ENCODE assay signal across 15 cellular contexts in genomic region chr4:176744091-176744490, GRCh38. TPM values are rescaled to one million over a fixed set of nuclear protein-coding genes. Genes with fewer than 3 reads are reported as not detected.
DNase-seq lines count a peak whose midpoint lies in the region; ATAC-seq and TF ChIP-seq lines count a peak whose summit lies in the region.
"Had no signal": no experiment of that assay in that cellular context is flagged by ENCODE, and none has a peak within 500 bp of the region (broad histone marks: within the 10 kb centered on the region; RNA-seq: fewer than 3 reads in every experiment).

No MANE protein-coding gene starts in this region.

- ATAC-seq in IMR-90 (ENCODE audit: low read depth): peak; percentile 73

- H4K8ac ChIP-seq in IMR-90 (ENCODE audit: low read depth in 2 of 2, low read length in 2 of 2): peak overlapping the region in 1 of 2 experiments; percentile 84; a peak in 3 of 4 replicates

- H3K56ac ChIP-seq in IMR-90 (ENCODE audit: extremely low read depth, insufficient read depth, low read length): no peak overlapping the region

- H3K36me3 ChIP-seq in GM23248 (ENCODE audit: low read depth) (peaks cover 6% of the 10 kb centered on the region; the same call in 1 of the 2 replicates), IMR-90 (ENCODE audit: control insufficient read depth, insufficient read depth, low read length) (no peaks in the 10 kb centered on the region), fibroblast of lung (ENCODE audit: control insufficient read depth, insufficient read depth, low read length) (no peaks in the 10 kb centered on the region)
- H3K36me3 ChIP-seq: BLaER1 had no signal

- peaks cover 63% of the 10 kb centered on the region for H3F3A ChIP-seq in GM23248 (ENCODE audit: insufficient read depth)

- intact Hi-C loops in IMR-90 (cut with micrococcal nuclease): no loop called here

- TF ChIP-seq CTCF in IMR-90 (conservative IDR thresholded peaks at IDR 0.05; ENCODE audit: low read depth, low read length) (no peak), fibroblast of lung (conservative IDR thresholded peaks at IDR 0.05 in 1 of 2, IDR thresholded peaks at IDR 0.05 in 1 of 2; ENCODE audit: low read depth in 1 of 2, low read length in 2 of 2) (no peak)

- POLR2A ChIA-PET in IMR-90 (lab: Charles Lee; ENCODE audit: unreplicated experiment) (no interaction called here), HEK293T (lab: Yijun Ruan, JAX) (no interaction called here)

- CTCF ChIA-PET in IMR-90 (lab: Yijun Ruan, JAX): no interaction called here
- CTCF ChIA-PET in HEK293T (lab: Yijun Ruan, JAX): no interaction called here

- peak overlapping the region; percentile 70; the same call in 1 of the 2 replicates for H4K91ac ChIP-seq in IMR-90 (ENCODE audit: insufficient read depth, low read depth, low read length)

- H2AK9ac ChIP-seq in IMR-90 (replicated peaks; ENCODE audit: low read depth, low read length, poor library complexity): no peak overlapping the region

- BruUV-seq in IMR-90 (replicated peaks; lab: Mats Ljungman, UMichigan): no TSS peak

- H2BK120ac ChIP-seq in IMR-90 (ENCODE audit: low read depth, low read length): peak overlapping the region; percentile 79

- peaks cover 51% of the 10 kb centered on the region for H3K4me1 ChIP-seq in GM23248 (ENCODE audit: insufficient read depth)
- peaks cover 15% of the 10 kb centered on the region for H3K4me1 ChIP-seq in IMR-90 (ENCODE audit: control insufficient read depth, insufficient read depth, low read length)
- no peaks in the 10 kb centered on the region for H3K4me1 ChIP-seq in fibroblast of lung (ENCODE audit: control insufficient read depth, extremely low read depth, insufficient read depth, low read length)

- peak overlapping the region; percentile 2; the same call in 1 of the 2 replicates for H3K27ac ChIP-seq in GM23248
- H3K27ac ChIP-seq in IMR-90 (ENCODE audit: insufficient read depth, low read length): no peak overlapping the region; the same call in 1 of the 2 replicates
- peak overlapping the region; percentile 20 for H3K27ac ChIP-seq in fibroblast of lung (ENCODE audit: insufficient read depth, low read length)
- H3K27ac ChIP-seq: BLaER1 had no signal

- no peak overlapping the region for H2AK5ac ChIP-seq in IMR-90 (ENCODE audit: low read depth, low read length)

- H3K9ac ChIP-seq in GM23248 (no peak overlapping the region), IMR-90 (ENCODE audit: low read depth, low read length) (no peak overlapping the region), fibroblast of lung (ENCODE audit: insufficient read depth, low read length) (no peak overlapping the region)
- H3K9ac ChIP-seq: BLaER1 had no signal

- in situ Hi-C loops in GM23248 (cut with MboI) (no loop called here), IMR-90 (cut with MboI; ENCODE audit: low sequenced_read_pairs) (no loop called here)

- H3K9me1 ChIP-seq in IMR-90 (ENCODE audit: insufficient read depth, low read length): peaks cover 20% of the 10 kb centered on the region

- no peak for TF ChIP-seq POLR2A in IMR-90 (IDR thresholded peaks at IDR 0.05; ENCODE audit: low read depth, low read length)

- dilution Hi-C loops in IMR-90 (cut with HindIII; ENCODE audit: low sequenced_read_pairs, unreplicated experiment): no loop called here

- no peak overlapping the region for H2AFZ ChIP-seq in GM23248
- H2AFZ ChIP-seq in IMR-90 (replicated peaks; ENCODE audit: low read length, poor library complexity): no peak overlapping the region
- H2AFZ ChIP-seq in fibroblast of lung (ENCODE audit: low read length): no peak overlapping the region

- H3K79me2 ChIP-seq in GM23248 (ENCODE audit: insufficient read depth) (peaks cover 98% of the 10 kb centered on the region), fibroblast of lung (ENCODE audit: control insufficient read depth, insufficient read depth, low read length) (peaks cover 90% of the 10 kb centered on the region)

- peaks cover 5 to 32% of the 10 kb centered on the region in 2 experiments; a peak in 3 of 4 replicates for H3K79me1 ChIP-seq in IMR-90 (ENCODE audit: low read depth in 1 of 2, low read length in 2 of 2)

- H3K9me3 ChIP-seq in GM23248 (ENCODE audit: low read depth) (no peaks in the 10 kb centered on the region), IMR-90 (ENCODE audit: control insufficient read depth, insufficient read depth, low read length) (no peaks in the 10 kb centered on the region), fibroblast of lung (ENCODE audit: control insufficient read depth, insufficient read depth, low read depth, low read length) (no peaks in the 10 kb centered on the region)
- H3K9me3 ChIP-seq: BLaER1 had no signal

- no peak overlapping the region for H3K4me2 ChIP-seq in GM23248 (ENCODE audit: unreplicated experiment)
- peak overlapping the region; percentile 91; the same call in 1 of the 2 replicates for H3K4me2 ChIP-seq in IMR-90 (ENCODE audit: low read depth, low read length)
- no peak overlapping the region for H3K4me2 ChIP-seq in fibroblast of lung (ENCODE audit: extremely low read depth, insufficient read depth, low read length)
- H3K4me2 ChIP-seq: BLaER1 had no signal

- no peak overlapping the region for H2BK20ac ChIP-seq in IMR-90 (ENCODE audit: low read depth, low read length)

- peak overlapping the region; percentile 53; the same call in 1 of the 2 replicates for H3K14ac ChIP-seq in IMR-90 (replicated peaks; ENCODE audit: low read depth, low read length)

- H3K4me3 ChIP-seq in GM23248 (no peak overlapping the region), IMR-90 (ENCODE audit: insufficient read depth, low read depth, low read length) (no peak overlapping the region), fibroblast of lung (replicated peaks in 1 of 4; ENCODE audit: control extremely low read depth in 1 of 4, insufficient read depth in 1 of 4, low read depth in 3 of 4, low read length in 4 of 4) (no peak overlapping the region)
- H3K4me3 ChIP-seq: BLaER1 had no signal

- 78 to 83% methylated on average over 2 of the region's 2 CpGs for whole genome bisulfite sequencing in GM23248 (ENCODE audit: low coverage in 1 of 2, low lambda C conversion rate in 2 of 2, missing lambda C conversion rate in 2 of 2), 2 experiments
- no CpG with 5 or more reads among the region's 2 CpGs for WGBS in IMR-90 (ENCODE audit: extremely low coverage in 2 of 2, insufficient read length in 1 of 2), 2 experiments

- peak overlapping the region; percentile 87; the same call in 2 of the 3 replicates for H2BK15ac ChIP-seq in IMR-90 (ENCODE audit: low read depth, low read length)

- H4K20me1 ChIP-seq in GM23248 (ENCODE audit: insufficient read depth) (peaks cover 23% of the 10 kb centered on the region), IMR-90 (ENCODE audit: insufficient read depth, low read length) (peaks cover 69% of the 10 kb centered on the region), fibroblast of lung (ENCODE audit: control insufficient read depth, extremely low read depth, insufficient read depth, low read length) (peaks cover 2% of the 10 kb centered on the region)
- H4K20me1 ChIP-seq: BLaER1 had no signal

- peak overlapping the region; percentile 87; the same call in 1 of the 2 replicates for H3K4ac ChIP-seq in IMR-90 (ENCODE audit: low read depth, low read length)

- H3K18ac ChIP-seq in IMR-90 (ENCODE audit: low read depth, low read length): peak overlapping the region; percentile 92; the same call in 1 of the 2 replicates

- H4K5ac ChIP-seq in IMR-90 (ENCODE audit: low read depth, low read length): no peak overlapping the region

- H2BK5ac ChIP-seq in IMR-90 (ENCODE audit: low read depth, low read length, poor library complexity, severe bottlenecking): peak overlapping the region; percentile 98

- H3K23ac ChIP-seq in IMR-90 (ENCODE audit: low read depth, low read length): peak overlapping the region; percentile 66

- DNase-seq in GM23248: no peak
- peak; percentile 65 for DNase-seq in IMR-90
- DNase-seq in fibroblast of lung (ENCODE audit: low read depth in 2 of 2): peak in 1 of 2 donors; percentile 25
- DNase-seq in activated CD8-positive, alpha-beta memory T cell treated with anti-CD3 and anti-CD28 coated beads, Interleukin-2, amount 50 U/mL, for 48 hours: no peak
- DNase-seq in HEK293T (ENCODE audit: extremely low spot score): no peak
- no peak for DNase-seq in activated CD4-positive, alpha-beta T cell treated with anti-CD3 and anti-CD28 coated beads, Interleukin-2, amount 50 U/mL, for 48 hours
- DNase-seq: CD4-positive, alpha-beta memory T cell; DMS153; DMS79; GF-D8; H9; KBM-7 had no signal

- H3K9me2 ChIP-seq in GM23248 (ENCODE audit: insufficient read depth): no peaks in the 10 kb centered on the region

- TF ChIP-seq RAD21 in IMR-90 (IDR thresholded peaks at IDR 0.05; ENCODE audit: low read length): no peak

- H3K27me3 ChIP-seq in GM23248 (replicated peaks; ENCODE audit: insufficient read depth): no peaks in the 10 kb centered on the region
- H3K27me3 ChIP-seq in IMR-90 (ENCODE audit: control insufficient read depth, insufficient read depth, low read length): no peaks in the 10 kb centered on the region
- no peaks in the 10 kb centered on the region for H3K27me3 ChIP-seq in fibroblast of lung (ENCODE audit: control insufficient read depth, insufficient read depth, low read length)
- H3K27me3 ChIP-seq: BLaER1 had no signal

TF ChIP-seq in IMR-90, 13 proteins besides CTCF, POLR2A, EP300 and RAD21 (continues in another document):
- no peak for TF ChIP-seq MAZ (IDR thresholded peaks at IDR 0.05; ENCODE audit: borderline replicate concordance, low read depth, low read length)
- TF ChIP-seq RFX5 (IDR thresholded peaks at IDR 0.05; ENCODE audit: low read depth, low read length): 0 out of 2 replicates have a peak, but pooled peaks have one; percentile 36
- TF ChIP-seq CEBPB (IDR thresholded peaks at IDR 0.05; ENCODE audit: low read depth, low read length): peak; percentile 75
- no peak for TF ChIP-seq NFE2L2 (IDR thresholded peaks at IDR 0.05; ENCODE audit: low read depth, low read length)

TF ChIP-seq in HEK293T, 16 proteins besides CTCF, POLR2A, EP300 and RAD21 (continues in another document):
- TF ChIP-seq SUZ12 (IDR thresholded peaks at IDR 0.05) (no peak), HDGF (IDR thresholded peaks at IDR 0.05; ENCODE audit: borderline replicate concordance) (no peak), TARDBP (IDR thresholded peaks at IDR 0.05) (no peak), FOXM1 (IDR thresholded peaks at IDR 0.05; ENCODE audit: borderline replicate concordance) (no peak), SP1 (IDR thresholded peaks at IDR 0.05) (no peak), FOXA1 (IDR thresholded peaks at IDR 0.05) (no peak), ZNF384 (IDR thresholded peaks at IDR 0.05) (no peak), LEF1 (IDR thresholded peaks at IDR 0.05; ENCODE audit: borderline replicate concordance) (no peak), ARNT (IDR thresholded peaks at IDR 0.05) (no peak)

RNA-seq across cellular contexts. Expression of gene VEGFC, which starts 48.6 kb away (rescaled TPM):
- total RNA-seq in GM23248 (2014; rRNA removed; shearing (Covaris generic)): 41.6 and 56.3 TPM in 2 replicates
- polyA plus RNA-seq in GM23248 (2016; fragmentation: Nextera tagmentation; extraction: Ambion mirVana): 20.6 and 21.7 TPM in 2 replicates
- total RNA-seq in IMR-90 (2012; rRNA removed): 22.9 and 26.9 TPM in 2 replicates
- 43.7 and 49.7 TPM in 2 replicates for polyA plus RNA-seq in IMR-90 (2012; rRNA removed)
- polyA plus RNA-seq in IMR-90 (2012; cell fraction: cytosol; rRNA removed): 22.0 and 30.2 TPM in 2 replicates
- 15.5 and 65.2 TPM in 2 replicates for polyA plus RNA-seq in IMR-90 (2012; cell fraction: nucleus; rRNA removed; ENCODE audit: low replicate concordance)
- 49.6 and 67.2 TPM in 2 replicates for total RNA-seq in fibroblast of lung
- polyA plus RNA-seq in fibroblast of lung: 74.2 and 100.0 TPM in 2 replicates
- polyA plus RNA-seq in fibroblast of lung (2012): 59.1 and 91.8 TPM in 2 replicates
- 48.9 and 59.6 TPM in 2 replicates for polyA minus RNA-seq in fibroblast of lung (ENCODE audit: low replicate concordance)
- total RNA-seq: CD4-positive, alpha-beta memory T cell had no signal
- polyA plus RNA-seq: CD14-positive monocyte; CD4-positive, alpha-beta memory T cell; IgD-negative memory B cell had no signal
